19 cellular contexts compared by ENCODE assay signal in the genomic region with DNA sequence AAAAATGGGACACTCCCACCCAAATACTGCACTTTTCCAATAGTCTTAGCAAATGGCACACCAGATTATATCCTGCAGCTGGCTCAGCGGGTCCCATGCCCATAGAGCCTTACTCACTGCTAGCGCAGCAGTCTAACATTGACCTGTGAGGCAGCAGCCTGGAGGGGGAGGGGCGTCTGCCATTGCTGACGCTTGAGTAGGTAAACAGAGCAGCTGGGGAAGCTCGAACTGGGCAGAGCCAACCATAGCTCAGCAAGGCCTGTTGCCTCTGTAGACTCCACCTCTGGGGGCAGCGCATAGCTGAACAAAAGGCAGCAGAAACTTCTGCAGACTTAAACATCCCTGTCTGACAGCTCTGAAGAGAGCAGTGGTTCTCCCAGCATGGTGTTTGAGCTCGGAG.
A peak's percentile ranks its signal among the peaks of the same experiment; 100 is the strongest.
DNase-seq lines count a peak whose midpoint lies in the region; ATAC-seq and TF ChIP-seq lines count a peak whose summit lies in the region.
"Had no signal": no experiment of that assay in that cellular context is flagged by ENCODE, and none has a peak within 500 bp of the region (broad histone marks: within the 10 kb centered on the region; RNA-seq: fewer than 3 reads in every experiment).

No MANE protein-coding gene starts in this region.

- H2BK120ac ChIP-seq in mesendoderm (ENCODE audit: low read depth, low read length) = no peak overlapping the region

- no peak overlapping the region for H2AFZ ChIP-seq in HCT116 (ENCODE audit: low read depth, low read length, poor library complexity, severe bottlenecking)
- H2AFZ ChIP-seq: parathyroid adenoma had no signal

- H3K9me2 ChIP-seq in HCT116 (ENCODE audit: insufficient read depth) = no peaks in the 10 kb centered on the region

- TF ChIP-seq CTCF in HCT116 (IDR thresholded peaks at IDR 0.05 in 2 of 3, conservative IDR thresholded peaks at IDR 0.05 in 1 of 3; ENCODE audit: borderline replicate concordance in 1 of 3, insufficient read depth in 1 of 3, low read depth in 2 of 3, low read length in 2 of 3) = peak in 2 of 3 experiments; percentile 6 to 21; a peak in 1 of 6 replicates
- no peak for TF ChIP-seq CTCF in colonic mucosa (IDR thresholded peaks at IDR 0.05)

- H3K9ac ChIP-seq in HCT116 (ENCODE audit: low read length) (no peak overlapping the region), mesendoderm (ENCODE audit: low read length) (no peak overlapping the region), colonic mucosa (ENCODE audit: low read depth in 2 of 2, low read length in 2 of 2) (no peak overlapping the region)
- H3K9ac ChIP-seq: parathyroid adenoma had no signal

- no TSS peak for BruUV-seq in HCT116 (replicated peaks; lab: Mats Ljungman, UMichigan)

- TF ChIP-seq RAD21 in HCT116 (IDR thresholded peaks at IDR 0.05; ENCODE audit: low read depth) = no peak

- H3K27me3 ChIP-seq in HCT116 (ENCODE audit: insufficient read depth, low read length) (no peaks in the 10 kb centered on the region), mesendoderm (ENCODE audit: insufficient read depth, low read length, poor library complexity) (no peaks in the 10 kb centered on the region), colonic mucosa (no peaks in the 10 kb centered on the region)

- H3K4me3 ChIP-seq in HCT116 (replicated peaks in 1 of 2; ENCODE audit: low read depth in 1 of 2, low read length in 2 of 2) = no peak overlapping the region
- no peak overlapping the region for H3K4me3 ChIP-seq in mesendoderm (ENCODE audit: low read length)
- H3K4me3 ChIP-seq in colonic mucosa = no peak overlapping the region
- H3K4me3 ChIP-seq: skin epidermis had no signal

- H2AK5ac ChIP-seq in mesendoderm (ENCODE audit: low read length) = no peak overlapping the region

- CTCF ChIA-PET in HCT116 (lab: Charles Lee) = interaction anchor here (0.7 kb wide), 1 partner anchor 9 kb away, joined by 3 read pairs; no protein-coding TSS in a partner anchor

- H3K56ac ChIP-seq in mesendoderm (ENCODE audit: low read length) = no peak overlapping the region

- no peak for TF ChIP-seq POLR2A in HCT116 (IDR thresholded peaks at IDR 0.05; ENCODE audit: borderline replicate concordance, extremely low read depth, insufficient read depth, insufficient read length)

- H3K79me1 ChIP-seq in mesendoderm (ENCODE audit: low read length) = no peaks in the 10 kb centered on the region

- RAD21 ChIA-PET in HCT116 (lab: Charles Lee; ENCODE audit: low non-redundant PET in 1 of 2, low total read pairs in 2 of 2, uncharacterized antibody in 2 of 2, unreplicated experiment in 2 of 2) = no interaction called here

- DNase-seq in HCT116 (ENCODE audit: low read depth, low spot score) (no peak), NCI-H146 (lab: John Stamatoyannopoulos, UW) (peak; percentile 77), SHP77 treated with DMSO at 0.1 percent for 48 hours (lab: John Stamatoyannopoulos, UW) (peak; percentile 45), mesendoderm (peak; percentile 83), D341Med (ENCODE audit: low spot score) (no peak), colonic mucosa (no peak)
- DNase-seq: activated CD4-positive, CD25-positive, alpha-beta regulatory T cell treated with anti-CD3 and anti-CD28 coated beads, Interleukin-2, amount 50 U/mL, for 72 hours; activated naive CD8-positive, alpha-beta T cell treated with anti-CD3 and anti-CD28 coated beads, Interleukin-2, amount 10 ng/mL, durations not matched to agents 7 days and 5 days; AML-193; foreskin fibroblast; kidney; naive thymus-derived CD4-positive, alpha-beta T cell; NCI-H2081; stimulated activated CD4-positive, alpha-beta T cell treated with anti-CD3 and anti-CD28 coated beads, Interleukin-4, amount 100 ng/mL, for 1 hour; T-helper 9 cell had no signal

- H3K79me2 ChIP-seq in HCT116 (ENCODE audit: insufficient read depth, low read length) (no peaks in the 10 kb centered on the region), mesendoderm (ENCODE audit: control insufficient read depth, insufficient read depth, low read length) (no peaks in the 10 kb centered on the region)

- intact Hi-C loops in HCT116 (cut with micrococcal nuclease) (no loop called here), colonic mucosa (cut with DNase I) (no loop called here)

- H3K27ac ChIP-seq in HCT116 (ENCODE audit: low read depth, low read length) (no peak overlapping the region), mesendoderm (ENCODE audit: low read depth, low read length) (no peak overlapping the region), colonic mucosa (no peak overlapping the region)
- H3K27ac ChIP-seq: parathyroid adenoma, skin epidermis had no signal

- no peak overlapping the region for H4K5ac ChIP-seq in mesendoderm (ENCODE audit: low read length)

- ATAC-seq in HCT116 (0 out of 2 replicates have a peak, but pooled peaks have one; percentile 32), GM19463 (IDR thresholded peaks at IDR 0.05; ENCODE audit: unreplicated experiment) (no peak)
- ATAC-seq: naive thymus-derived CD4-positive, alpha-beta T cell; SK-N-SH treated with all-trans-retinoic acid at 6 μM for 48 hours had no signal

- no peaks in the 10 kb centered on the region for H3K9me3 ChIP-seq in HCT116 (ENCODE audit: control insufficient read depth in 1 of 2, insufficient read depth in 1 of 2, low read depth in 1 of 2, low read length in 2 of 2)
- no peaks in the 10 kb centered on the region for H3K9me3 ChIP-seq in colonic mucosa

- H4K20me1 ChIP-seq in HCT116 (ENCODE audit: insufficient read depth) = no peaks in the 10 kb centered on the region

- H3K4me2 ChIP-seq in HCT116 (ENCODE audit: low read length) (no peak overlapping the region), mesendoderm (ENCODE audit: low read length) (no peak overlapping the region)

- POLR2A ChIA-PET in HCT116 (lab: Charles Lee) = no interaction called here

- no peak overlapping the region for H4K8ac ChIP-seq in mesendoderm (ENCODE audit: low read depth, low read length)

- no peak overlapping the region for H3K23ac ChIP-seq in mesendoderm (ENCODE audit: low read length)

- H3K4me1 ChIP-seq in HCT116 (ENCODE audit: control insufficient read depth in 1 of 2, insufficient read depth in 2 of 2, low read length in 2 of 2) (no peaks in the 10 kb centered on the region), mesendoderm (ENCODE audit: control insufficient read depth, low read depth, low read length) (peaks cover 1% of the 10 kb centered on the region), colonic mucosa (no peaks in the 10 kb centered on the region)
- H3K4me1 ChIP-seq: parathyroid adenoma had no signal

- no peak overlapping the region for H3K18ac ChIP-seq in mesendoderm (ENCODE audit: low read length)

- H3K36me3 ChIP-seq in HCT116 (ENCODE audit: control insufficient read depth in 1 of 2, insufficient read depth in 2 of 2, low read length in 2 of 2) (no peaks in the 10 kb centered on the region), mesendoderm (ENCODE audit: control insufficient read depth, insufficient read depth, low read length) (no peaks in the 10 kb centered on the region), colonic mucosa (no peaks in the 10 kb centered on the region)

- H2BK5ac ChIP-seq in mesendoderm (ENCODE audit: low read length) = no peak overlapping the region

- H2BK15ac ChIP-seq in mesendoderm (replicated peaks; ENCODE audit: low read depth) = no peak overlapping the region

- WGBS in mesendoderm (ENCODE audit: extremely low coverage, insufficient coverage, low lambda C conversion rate) = no CpG with 5 or more reads among the region's 7 CpGs

- no peak overlapping the region for H3K4ac ChIP-seq in mesendoderm (ENCODE audit: low read depth, low read length)

TF ChIP-seq in HCT116, 20 proteins besides CTCF, POLR2A, EP300 and RAD21 (continues in another document):
- TF ChIP-seq JUND (IDR thresholded peaks at IDR 0.05) = no peak
- TF ChIP-seq FOSL1 (IDR thresholded peaks at IDR 0.05; ENCODE audit: low read depth) = no peak
- no peak for TF ChIP-seq POLR2AphosphoS5 (IDR thresholded peaks at IDR 0.05; ENCODE audit: low read depth, low read length)
- no peak for TF ChIP-seq ZNF274 (IDR thresholded peaks at IDR 0.05; ENCODE audit: low read depth, low read length)
- TF ChIP-seq, protein P1, sequence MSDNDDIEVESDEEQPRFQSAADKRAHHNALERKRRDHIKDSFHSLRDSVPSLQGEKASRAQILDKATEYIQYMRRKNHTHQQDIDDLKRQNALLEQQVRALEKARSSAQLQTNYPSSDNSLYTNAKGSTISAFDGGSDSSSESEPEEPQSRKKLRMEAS (IDR thresholded peaks at IDR 0.05) = no peak
- TF ChIP-seq EGR1 (IDR thresholded peaks at IDR 0.05; ENCODE audit: low read depth) = no peak
- no peak for TF ChIP-seq SIN3A (IDR thresholded peaks at IDR 0.05; ENCODE audit: low read depth)
- TF ChIP-seq, protein P2, sequence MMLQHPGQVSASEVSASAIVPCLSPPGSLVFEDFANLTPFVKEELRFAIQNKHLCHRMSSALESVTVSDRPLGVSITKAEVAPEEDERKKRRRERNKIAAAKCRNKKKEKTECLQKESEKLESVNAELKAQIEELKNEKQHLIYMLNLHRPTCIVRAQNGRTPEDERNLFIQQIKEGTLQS (IDR thresholded peaks at IDR 0.05) = no peak
- TF ChIP-seq CBX3 (IDR thresholded peaks at IDR 0.05; ENCODE audit: low read depth) = no peak
- TF ChIP-seq ZFX (IDR thresholded peaks at IDR 0.05) = no peak
- TF ChIP-seq, protein P3, sequence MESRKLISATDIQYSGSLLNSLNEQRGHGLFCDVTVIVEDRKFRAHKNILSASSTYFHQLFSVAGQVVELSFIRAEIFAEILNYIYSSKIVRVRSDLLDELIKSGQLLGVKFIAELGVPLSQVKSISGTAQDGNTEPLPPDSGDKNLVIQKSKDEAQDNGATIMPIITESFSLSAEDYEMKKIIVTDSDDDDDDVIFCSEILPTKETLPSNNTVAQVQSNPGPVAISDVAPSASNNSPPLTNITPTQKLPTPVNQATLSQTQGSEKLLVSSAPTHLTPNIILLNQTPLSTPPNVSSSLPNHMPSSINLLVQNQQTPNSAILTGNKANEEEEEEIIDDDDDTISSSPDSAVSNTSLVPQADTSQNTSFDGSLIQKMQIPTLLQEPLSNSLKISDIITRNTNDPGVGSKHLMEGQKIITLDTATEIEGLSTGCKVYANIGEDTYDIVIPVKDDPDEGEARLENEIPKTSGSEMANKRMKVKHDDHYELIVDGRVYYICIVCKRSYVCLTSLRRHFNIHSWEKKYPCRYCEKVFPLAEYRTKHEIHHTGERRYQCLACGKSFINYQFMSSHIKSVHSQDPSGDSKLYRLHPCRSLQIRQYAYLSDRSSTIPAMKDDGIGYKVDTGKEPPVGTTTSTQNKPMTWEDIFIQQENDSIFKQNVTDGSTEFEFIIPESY (IDR thresholded peaks at IDR 0.05; ENCODE audit: extremely low read depth, insufficient replicate concordance, low read length) = no peak

Comparison
In these comparisons a context has a peak if more than half of its experiments do, and no peak if none do; other contexts are left out.
1. DNase-seq: peak in NCI-H146 (single experiment), SHP77 treated with DMSO at 0.1 percent for 48 hours (single experiment) and mesendoderm (single experiment); none in HCT116 (single experiment), D341Med (single experiment) and colonic mucosa (single experiment).